In genomic region chr7:106480161-106480579, GRCh38 we compare ENCODE assay signal across 14 cellular contexts.
DNase-seq lines count a peak whose midpoint lies in the region; ATAC-seq and TF ChIP-seq lines count a peak whose summit lies in the region.
"Had no signal": no experiment of that assay in that cellular context is flagged by ENCODE, and none has a peak within 500 bp of the region (broad histone marks: within the 10 kb centered on the region; RNA-seq: fewer than 3 reads in every experiment).

No MANE protein-coding gene starts in this region.

- intact Hi-C loops in ovary (cut with DNase I) = no loop called here
- intact Hi-C loops in lower lobe of right lung (cut with DNase I) = no loop called here

- no peak for TF ChIP-seq RAD21 in SK-N-SH (IDR thresholded peaks at IDR 0.05; ENCODE audit: low read length)

- no peaks in the 10 kb centered on the region for H3K79me2 ChIP-seq in SK-N-SH (ENCODE audit: insufficient read depth)

- no peaks in the 10 kb centered on the region for H3K9me2 ChIP-seq in SK-N-SH

- no peaks in the 10 kb centered on the region for H4K20me1 ChIP-seq in SK-N-SH (ENCODE audit: insufficient read depth)

- POLR2A ChIA-PET in SK-N-SH (lab: Yijun Ruan, JAX) = no interaction called here

- WGBS in SK-N-SH (ENCODE audit: low lambda C conversion rate) = 78% methylated on average over 1 of the region's 1 CpG
- 76 to 92% (median 79%) methylated on average over 1 of the region's 1 CpG for WGBS in ovary, 3 donors

- H3K36me3 ChIP-seq in SK-N-SH (replicated peaks in 1 of 2; ENCODE audit: control insufficient read depth in 1 of 2, insufficient read depth in 2 of 2, low read length in 1 of 2) (no peaks in the 10 kb centered on the region), ovary (no peaks in the 10 kb centered on the region), lower lobe of right lung (no peaks in the 10 kb centered on the region)
- H3K36me3 ChIP-seq: HAP-1 had no signal

- no peak overlapping the region for H3K9ac ChIP-seq in SK-N-SH

- H3K4me1 ChIP-seq in SK-N-SH (ENCODE audit: control insufficient read depth in 1 of 2, insufficient read depth in 2 of 2, low read depth in 1 of 2, low read length in 1 of 2) (peaks cover 0 to 6% of the 10 kb centered on the region in 2 experiments), ovary (ENCODE audit: insufficient read depth) (no peaks in the 10 kb centered on the region), lower lobe of right lung (peaks cover 5% of the 10 kb centered on the region)
- H3K4me1 ChIP-seq: HAP-1 had no signal

- no peak for TF ChIP-seq POLR2A in ovary (IDR thresholded peaks at IDR 0.05)

- no peak for TF ChIP-seq EP300 in SK-N-SH (IDR thresholded peaks at IDR 0.05; ENCODE audit: borderline replicate concordance in 1 of 2, low read depth in 1 of 2, low read length in 1 of 2)
- TF ChIP-seq EP300 in ovary (IDR thresholded peaks at IDR 0.05) = no peak

- H3K27ac ChIP-seq in SK-N-SH (ENCODE audit: low read depth in 2 of 2, low read length in 1 of 2) (no peak overlapping the region), ovary (no peak overlapping the region), lower lobe of right lung (no peak overlapping the region)
- H3K27ac ChIP-seq: 22Rv1 had no signal

- H3K4me2 ChIP-seq in SK-N-SH = no peak overlapping the region

- no peak for ATAC-seq in SK-N-SH treated with all-trans-retinoic acid at 6 μM for 48 hours
- ATAC-seq in GM21529 (IDR thresholded peaks at IDR 0.05; ENCODE audit: unreplicated experiment) = peak; percentile 78
- ATAC-seq in HG03139 (IDR thresholded peaks at IDR 0.05; ENCODE audit: unreplicated experiment) = peak; percentile 48
- ATAC-seq in lower lobe of right lung = no peak
- ATAC-seq: mucosa of descending colon had no signal

- H3K27me3 ChIP-seq in SK-N-SH (ENCODE audit: insufficient read depth) (no peaks in the 10 kb centered on the region), ovary (no peaks in the 10 kb centered on the region), lower lobe of right lung (ENCODE audit: low read depth) (no peaks in the 10 kb centered on the region)

- H3F3A ChIP-seq in SK-N-SH (replicated peaks; ENCODE audit: insufficient read depth) = peaks cover 9% of the 10 kb centered on the region

- CTCF ChIA-PET in SK-N-SH (lab: Yijun Ruan, JAX) = no interaction called here

- TF ChIP-seq CTCF in SK-N-SH (IDR thresholded peaks at IDR 0.05) (no peak), ovary (IDR thresholded peaks at IDR 0.05) (no peak), lower lobe of right lung (IDR thresholded peaks at IDR 0.05) (no peak)

- DNase-seq in SK-N-SH = no peak
- DNase-seq in fibroblast of peridontal ligament (ENCODE audit: extremely low read depth) = peak; percentile 55
- DNase-seq in ovary = no peak
- DNase-seq in lower lobe of right lung = no peak
- DNase-seq in GM19240 (ENCODE audit: insufficient read length, low spot score) = no peak
- DNase-seq: head of caudate nucleus; mucosa of descending colon; NCI-H526; stimulated activated CD8-positive, alpha-beta memory T cell treated with anti-CD3 and anti-CD28 coated beads, Interleukin-4, amount 100 ng/mL, for 48 hours had no signal

- H3K9me3 ChIP-seq in SK-N-SH (no peaks in the 10 kb centered on the region), ovary (no peaks in the 10 kb centered on the region), lower lobe of right lung (no peaks in the 10 kb centered on the region)
- H3K9me3 ChIP-seq: HAP-1, mucosa of descending colon had no signal

- peak overlapping the region; percentile 7; the same call in 1 of the 2 replicates for H2AFZ ChIP-seq in SK-N-SH (ENCODE audit: low read depth)

- no peak overlapping the region for H3K4me3 ChIP-seq in SK-N-SH (ENCODE audit: low read depth in 2 of 2, low read length in 1 of 2)
- H3K4me3 ChIP-seq in ovary = no peak overlapping the region
- no peak overlapping the region for H3K4me3 ChIP-seq in lower lobe of right lung
- H3K4me3 ChIP-seq: HAP-1, mucosa of descending colon had no signal

TF ChIP-seq in SK-N-SH, 30 proteins besides CTCF, POLR2A, EP300 and RAD21 (continues in another document):
- TF ChIP-seq GATA2 (CRISPR knock-in tag; IDR thresholded peaks at IDR 0.05) (no peak), ELF1 (IDR thresholded peaks at IDR 0.05) (no peak), RFX5 (IDR thresholded peaks at IDR 0.05; ENCODE audit: low read length) (no peak), FOXM1 (IDR thresholded peaks at IDR 0.05; ENCODE audit: low read depth) (no peak), FOSL2 (IDR thresholded peaks at IDR 0.05; ENCODE audit: borderline replicate concordance, low read depth) (no peak), RXRA (IDR thresholded peaks at IDR 0.05; ENCODE audit: borderline replicate concordance, low read depth) (no peak), IRF3 (IDR thresholded peaks at IDR 0.05; ENCODE audit: low read depth, low read length) (no peak), USF2 (IDR thresholded peaks at IDR 0.05; ENCODE audit: borderline replicate concordance, low read depth, low read length) (no peak), GABPA (IDR thresholded peaks at IDR 0.05; ENCODE audit: low read depth) (no peak), TCF12 (IDR thresholded peaks at IDR 0.05) (no peak), CHD2 (IDR thresholded peaks at IDR 0.05; ENCODE audit: low read length, partially characterized antibody) (no peak), SIN3A (IDR thresholded peaks at IDR 0.05; ENCODE audit: borderline replicate concordance, low read depth, low read length) (no peak), SMC3 (IDR thresholded peaks at IDR 0.05; ENCODE audit: low read depth, low read length) (no peak), TAF1 (IDR thresholded peaks at IDR 0.05; ENCODE audit: borderline replicate concordance, low read depth, low read length) (no peak), YY1 (IDR thresholded peaks at IDR 0.05; ENCODE audit: low read depth) (no peak)

TF ChIP-seq in SK-N-SH treated with all-trans-retinoic acid at 6 μM for 48 hours, 23 proteins besides CTCF, POLR2A, EP300 and RAD21:
- TF ChIP-seq RARB (CRISPR knock-in tag; IDR thresholded peaks at IDR 0.05) = no peak
- TF ChIP-seq ARNTL (CRISPR knock-in tag; IDR thresholded peaks at IDR 0.05; ENCODE audit: borderline replicate concordance, low read depth) = no peak
TF ChIP-seq in SK-N-SH treated with all-trans-retinoic acid at 6 μM for 48 hours: peak in this region for 0.

Comparison
In these comparisons a context has a peak if more than half of its experiments do, and no peak if none do; other contexts are left out.
1. ATAC-seq: peak in GM21529 (single experiment) and HG03139 (single experiment); none in SK-N-SH treated with all-trans-retinoic acid at 6 μM for 48 hours (single experiment) and lower lobe of right lung (0 of 2).